ENCODE assay signal across 30 cellular contexts in genomic region chr5:168859471-168859870, GRCh38.
"Had no signal": no experiment of that assay in that cellular context is flagged by ENCODE, and none has a peak within 500 bp of the region (broad histone marks: within the 10 kb centered on the region; RNA-seq: fewer than 3 reads in every experiment).

No MANE protein-coding gene starts in this region.

- H3K4me3 ChIP-seq: adrenal gland, ascending aorta, body of pancreas, breast epithelium, cardiac muscle cell had no signal

- H3K36me3 ChIP-seq: adrenal gland, ascending aorta, brain microvascular endothelial cell, breast epithelium, cardiac muscle cell had no signal

- H3K27ac ChIP-seq: adrenal gland, ascending aorta, body of pancreas, brain microvascular endothelial cell, breast epithelium, cardiac muscle cell had no signal

- H3K27me3 ChIP-seq: adrenal gland, ascending aorta, body of pancreas, brain microvascular endothelial cell, breast epithelium, cardiac muscle cell had no signal

- DNase-seq: activated effector memory CD4-positive, alpha-beta T cell treated with anti-CD3 and anti-CD28 coated beads, Interleukin-2, amount 50 U/mL, for 16 hours; activated effector memory CD4-positive, alpha-beta T cell treated with Interleukin-2 at 50 U/mL for 16 hours; activated gamma-delta T cell; activated gamma-delta T cell treated with Interleukin-2 at 50 U/mL for 16 hours; activated naive CD4-positive, alpha-beta T cell; activated naive CD4-positive, alpha-beta T cell treated with anti-CD3 and anti-CD28 coated beads for 36 hours; activated naive CD4-positive, alpha-beta T cell treated with anti-CD3 and anti-CD28 coated beads, Interleukin-2, amount 10 ng/mL, durations not matched to agents 7 days and 5 days; activated naive CD4-positive, alpha-beta T cell treated with anti-CD3 and anti-CD28 coated beads, Interleukin-2, amount 50 U/mL, for 16 hours; activated naive CD4-positive, alpha-beta T cell treated with Interleukin-2 at 50 U/mL for 16 hours; activated naive CD8-positive, alpha-beta T cell treated with anti-CD3 and anti-CD28 coated beads for 36 hours; activated naive CD8-positive, alpha-beta T cell treated with anti-CD3 and anti-CD28 coated beads, Interleukin-2, amount 10 ng/mL, durations not matched to agents 7 days and 5 days; activated naive CD8-positive, alpha-beta T cell treated with anti-CD3 and anti-CD28 coated beads, Interleukin-2, amount 50 U/mL, for 24 hours; activated T-cell treated with anti-CD3 and anti-CD28 coated beads, Interleukin-2, amount 50 U/mL, for 1 hour; activated T-cell treated with anti-CD3 and anti-CD28 coated beads, Interleukin-2, amount 50 U/mL, for 24 hours; activated T-cell treated with anti-CD3 and anti-CD28 coated beads, Interleukin-2, amount 50 U/mL, for 4 hours; activated T-cell treated with anti-CD3 and anti-CD28 coated beads, Interleukin-2, amount 50 U/mL, for 48 hours; activated T-cell treated with anti-CD3 and anti-CD28 coated beads, Interleukin-2, amount 50 U/mL, for 72 hours; adrenal gland; amniotic stem cell; amygdala; anterior cingulate cortex; aorta; body of pancreas; brain microvascular endothelial cell; caudate nucleus; central memory CD4-positive, alpha-beta T cell; cerebellar nuclear complex had no signal

- H3K9me3 ChIP-seq: adrenal gland, ascending aorta, body of pancreas, breast epithelium had no signal
